ENCODE assay signal across 8 cellular contexts in genomic region chr18:53796042-53796729, GRCh38.
DNase-seq lines count a peak whose midpoint lies in the region; ATAC-seq lines count a peak whose summit lies in the region.

No MANE protein-coding gene starts in this region.

- DNase-seq in AML-193 (lab: John Stamatoyannopoulos, UW) = peak; percentile 20 to 25
- DNase-seq in LHCN-M2 (ENCODE audit: low read depth) = peak; percentile 35
- DNase-seq in fibroblast of the conjunctiva (ENCODE audit: low read depth) = peak; percentile 92
- no peak for DNase-seq in NCI-H1436 (lab: John Stamatoyannopoulos, UW)
- DNase-seq in T-helper 2 cell treated with Interferon-gamma antibody and Interleukin-4, amounts not matched to agents 5 μg/mL and 100 μg/mL, for 36 hours (ENCODE audit: low spot score) = no peak
- no peak for DNase-seq in epidermal melanocyte (ENCODE audit: insufficient read length, low spot score)
- DNase-seq in hypothalamus (lab: John Stamatoyannopoulos, UW) = no peak

- H3K36me3 Mint-ChIP-seq in T-helper 2 cell treated with Interferon-gamma antibody and Interleukin-4, amounts not matched to agents 5 μg/mL and 100 μg/mL, for 36 hours (ENCODE audit: low read depth) = no peaks in the 10 kb centered on the region

- peaks cover 2% of the 10 kb centered on the region for H3K9me3 Mint-ChIP-seq in T-helper 2 cell treated with Interferon-gamma antibody and Interleukin-4, amounts not matched to agents 5 μg/mL and 100 μg/mL, for 36 hours

- ATAC-seq in GM21528 (IDR thresholded peaks at IDR 0.05; ENCODE audit: low FRiP score, unreplicated experiment) = peak; percentile 83

- no peak overlapping the region for H3K27ac Mint-ChIP-seq in T-helper 2 cell treated with Interferon-gamma antibody and Interleukin-4, amounts not matched to agents 5 μg/mL and 100 μg/mL, for 36 hours

- H3K4me1 Mint-ChIP-seq in T-helper 2 cell treated with Interferon-gamma antibody and Interleukin-4, amounts not matched to agents 5 μg/mL and 100 μg/mL, for 36 hours (ENCODE audit: low read depth) = no peaks in the 10 kb centered on the region

- no peaks in the 10 kb centered on the region for H3K27me3 Mint-ChIP-seq in T-helper 2 cell treated with Interferon-gamma antibody and Interleukin-4, amounts not matched to agents 5 μg/mL and 100 μg/mL, for 36 hours (ENCODE audit: low read depth)

- H3K4me3 Mint-ChIP-seq in T-helper 2 cell treated with Interferon-gamma antibody and Interleukin-4, amounts not matched to agents 5 μg/mL and 100 μg/mL, for 36 hours = no peak overlapping the region

Comparison
In these comparisons a context has a peak if more than half of its experiments do, and no peak if none do; other contexts are left out.
1. DNase-seq: peak in AML-193 (2 of 2), LHCN-M2 (single experiment) and fibroblast of the conjunctiva (single experiment); none in NCI-H1436 (single experiment), T-helper 2 cell treated with Interferon-gamma antibody and Interleukin-4, amounts not matched to agents 5 μg/mL and 100 μg/mL, for 36 hours (single experiment), epidermal melanocyte (single experiment) and hypothalamus (0 of 51).